Comparison of ENCODE assay signal across 10 cellular contexts in the genomic region with DNA sequence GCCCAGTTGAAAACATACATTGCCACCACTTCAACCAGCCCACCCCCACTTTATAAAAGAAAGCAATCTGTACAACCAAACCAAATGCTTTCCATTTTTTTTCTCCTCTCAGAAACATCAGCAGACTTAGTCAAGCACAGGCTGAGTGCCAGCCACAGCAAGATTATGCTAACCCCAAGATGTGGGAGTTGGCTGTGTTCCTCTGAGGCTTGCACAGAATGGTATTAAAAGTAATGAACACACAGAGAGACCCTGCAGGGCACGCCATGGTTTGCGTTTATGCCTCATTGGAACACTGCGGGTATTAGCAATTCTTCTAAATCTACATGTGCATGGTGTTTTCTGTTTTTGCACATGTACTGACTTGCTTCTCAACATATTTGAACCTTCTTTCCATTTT.
A peak's percentile ranks its signal among the peaks of the same experiment; 100 is the strongest.
DNase-seq lines count a peak whose midpoint lies in the region; ATAC-seq, FAIRE-seq and TF ChIP-seq lines count a peak whose summit lies in the region.
"Had no signal": no experiment of that assay in that cellular context is flagged by ENCODE, and none has a peak within 500 bp of the region (broad histone marks: within the 10 kb centered on the region; RNA-seq: fewer than 3 reads in every experiment).

No MANE protein-coding gene starts in this region.

- H3K4me1 ChIP-seq in breast epithelium (peaks cover 8 to 9% of the 10 kb centered on the region in 2 donors), keratinocyte (ENCODE audit: control insufficient read depth, extremely low read depth, insufficient read depth, low read length) (peaks cover 4% of the 10 kb centered on the region), testis (peaks cover 18% of the 10 kb centered on the region)

- dilution Hi-C loops in keratinocyte (cut with MboI; ENCODE audit: extremely low pct_ligation_motif_present, low sequenced_read_pairs), result no loop called here

- FAIRE-seq in keratinocyte (lab: Jason Lieb, UNC), result peak; percentile 59

- H3K27ac ChIP-seq in breast epithelium (peak overlapping the region; percentile 50 to 86), keratinocyte (ENCODE audit: control insufficient read depth, insufficient read depth, low read length) (no peak overlapping the region), testis (no peak overlapping the region)
- H3K27ac ChIP-seq: PC-9 had no signal

- no peak overlapping the region for H3K4me2 ChIP-seq in keratinocyte (ENCODE audit: control insufficient read depth, extremely low read depth, insufficient read depth, low read depth, low read length)
- H3K4me2 ChIP-seq: PC-9 had no signal

- H3K36me3 ChIP-seq in breast epithelium (no peaks in the 10 kb centered on the region), keratinocyte (ENCODE audit: control insufficient read depth in 2 of 2, extremely low read depth in 1 of 2, insufficient read depth in 2 of 2, low read length in 2 of 2) (no peaks in the 10 kb centered on the region), testis (ENCODE audit: low read depth, missing control alignments) (no peaks in the 10 kb centered on the region)

- WGBS in testis, 2 donors, result 56 to 62% methylated on average over 3 of the region's 3 CpGs

- no peak overlapping the region for H2AFZ ChIP-seq in keratinocyte (ENCODE audit: control insufficient read depth, low read length)
- H2AFZ ChIP-seq: PC-9 had no signal

- TF ChIP-seq POLR2A in breast epithelium (IDR thresholded peaks at IDR 0.05) (no peak), testis (IDR thresholded peaks at IDR 0.05) (no peak)

- no peak overlapping the region for H3K9ac ChIP-seq in keratinocyte (ENCODE audit: control insufficient read depth, extremely low read depth, insufficient read depth, low read length)

- no peaks in the 10 kb centered on the region for H3K79me2 ChIP-seq in keratinocyte (ENCODE audit: control insufficient read depth, insufficient read depth, low read length)

- H3K9me1 ChIP-seq in keratinocyte (ENCODE audit: control insufficient read depth, extremely low read depth, insufficient read depth, low read length), result no peaks in the 10 kb centered on the region

- H4K20me1 ChIP-seq in keratinocyte (ENCODE audit: control insufficient read depth, extremely low read depth, insufficient read depth, low read length), result no peaks in the 10 kb centered on the region

- intact Hi-C loops in breast epithelium (cut with DNase I; ENCODE audit: low total_unique reads), result no loop called here
- intact Hi-C loops in testis (cut with DNase I; ENCODE audit: low total_unique reads), result no loop called here

- no peak for ATAC-seq in HG03469 (IDR thresholded peaks at IDR 0.05; ENCODE audit: unreplicated experiment)
- ATAC-seq in HG03045 (IDR thresholded peaks at IDR 0.05; ENCODE audit: unreplicated experiment), result no peak
- ATAC-seq: stimulated activated memory B cell treated with anti-CD40 and anti-IgM and Interleukin-4, amounts not matched to agents 10 μg/mL and 1 μg/mL and 100 μg/mL, for 72 hours had no signal

- no peak for TF ChIP-seq CTCF in breast epithelium (IDR thresholded peaks at IDR 0.05)
- no peak for TF ChIP-seq CTCF in keratinocyte (optimal IDR thresholded peaks at IDR 0.05 in 1 of 3, IDR thresholded peaks at IDR 0.05 in 1 of 3, conservative IDR thresholded peaks at IDR 0.05 in 1 of 3; ENCODE audit: extremely low read depth in 1 of 3, insufficient read depth in 2 of 3, low read length in 3 of 3)
- no peak for TF ChIP-seq CTCF in testis (IDR thresholded peaks at IDR 0.05)

- DNase-seq in H4 (ENCODE audit: low spot score) (peak; percentile 78), breast epithelium (ENCODE audit: low spot score in 2 of 2) (no peak), keratinocyte (ENCODE audit: low read depth, low spot score) (no peak), testis (peak; percentile 63), GM19240 (ENCODE audit: insufficient read length, low spot score) (no peak)
- DNase-seq: activated CD4-positive, CD25-positive, alpha-beta regulatory T cell treated with anti-CD3 and anti-CD28 coated beads, Interleukin-2, amount 50 U/mL, for 72 hours; PC-9 had no signal

- H3K27me3 ChIP-seq in breast epithelium (no peaks in the 10 kb centered on the region), keratinocyte (ENCODE audit: control insufficient read depth, extremely low read depth, insufficient read depth, low read length) (no peaks in the 10 kb centered on the region), testis (no peaks in the 10 kb centered on the region)

- H3K4me3 ChIP-seq in breast epithelium (no peak overlapping the region), keratinocyte (ENCODE audit: control insufficient read depth in 2 of 3, extremely low read depth in 1 of 3, insufficient read depth in 2 of 3, low read depth in 1 of 3, low read length in 3 of 3) (no peak overlapping the region), testis (no peak overlapping the region)
- H3K4me3 ChIP-seq: PC-9 had no signal

- H3K9me3 ChIP-seq in breast epithelium (no peaks in the 10 kb centered on the region), keratinocyte (ENCODE audit: control insufficient read depth, low read depth, low read length) (no peaks in the 10 kb centered on the region), testis (no peaks in the 10 kb centered on the region)

Comparison
In these comparisons a context has a peak if more than half of its experiments do, and no peak if none do; other contexts are left out.
1. DNase-seq: peak in H4 (single experiment) and testis (single experiment); none in breast epithelium (0 of 2), keratinocyte (single experiment) and GM19240 (single experiment).
2. H3K27ac ChIP-seq: peak in breast epithelium (2 of 2); none in keratinocyte (single experiment) and testis (0 of 2).